ENCODE assay signal across 9 cellular contexts in genomic region chr2:121532347-121532766, GRCh38. TPM values are rescaled to one million over a fixed set of nuclear protein-coding genes. Genes with fewer than 3 reads are reported as not detected.
DNase-seq lines count a peak whose midpoint lies in the region; ATAC-seq and TF ChIP-seq lines count a peak whose summit lies in the region.
"Had no signal": no experiment of that assay in that cellular context is flagged by ENCODE, and none has a peak within 500 bp of the region (broad histone marks: within the 10 kb centered on the region; RNA-seq: fewer than 3 reads in every experiment).

No MANE protein-coding gene starts in this region.

- 72 to 74% methylated on average over 4 of the region's 4 CpGs for WGBS in sigmoid colon, 2 donors

- TF ChIP-seq POLR2A in sigmoid colon (IDR thresholded peaks at IDR 0.05), result no peak

- H3K36me3 Mint-ChIP-seq in chondrocyte (ENCODE audit: low read depth), result no peaks in the 10 kb centered on the region

- TF ChIP-seq CTCF in chondrocyte (IDR thresholded peaks at IDR 0.05) (no peak), sigmoid colon (IDR thresholded peaks at IDR 0.05) (no peak)

- no peaks in the 10 kb centered on the region for H3K36me3 ChIP-seq in sigmoid colon

- H3K9me3 ChIP-seq in sigmoid colon, result no peaks in the 10 kb centered on the region

- TF ChIP-seq EP300 in sigmoid colon (IDR thresholded peaks at IDR 0.05), result no peak

- intact Hi-C loops in sigmoid colon (cut with DNase I), result loop anchor here (5.0 to 10.0 kb wide), 2 partner anchors 128 to 225 kb away; partner anchors contain the start of gene TSN

- H3K4me1 Mint-ChIP-seq in chondrocyte (ENCODE audit: low read depth), result peaks cover 57% of the 10 kb centered on the region

- H3K27me3 ChIP-seq in sigmoid colon, result no peaks in the 10 kb centered on the region

- H3K27ac ChIP-seq in sigmoid colon, result peak overlapping the region in 3 of 4 donors; percentile 94 to 96 (median 94)

- no peak overlapping the region for H3K4me3 Mint-ChIP-seq in chondrocyte (ENCODE audit: unreplicated experiment)

- DNase-seq in SIG-M5 treated with dmso at 0.1 percent for 504 hours (lab: John Stamatoyannopoulos, UW; ENCODE audit: unreplicated experiment) (peak; percentile 15), SIG-M5 (lab: John Stamatoyannopoulos, UW) (no peak), NCI-H82 (lab: John Stamatoyannopoulos, UW) (peak; percentile 74), chondrocyte (ENCODE audit: low spot score) (no peak), sigmoid colon (no peak), NCI-H226 (no peak)
- DNase-seq: activated gamma-delta T cell treated with Interleukin-2 at 50 U/mL for 16 hours had no signal

- ATAC-seq in HG02678 (IDR thresholded peaks at IDR 0.05; ENCODE audit: unreplicated experiment) (no peak), HG02852 (IDR thresholded peaks at IDR 0.05; ENCODE audit: unreplicated experiment) (no peak)

- no peaks in the 10 kb centered on the region for H3K9me3 Mint-ChIP-seq in chondrocyte (ENCODE audit: low read depth)

- no peak overlapping the region for H3K4me3 ChIP-seq in sigmoid colon

- peak overlapping the region; percentile 49 for H3K27ac Mint-ChIP-seq in chondrocyte (ENCODE audit: unreplicated experiment)

- H3K27me3 Mint-ChIP-seq in chondrocyte (ENCODE audit: low read depth), result no peaks in the 10 kb centered on the region

- peaks cover 0 to 53% (median 37%) of the 10 kb centered on the region in 4 donors for H3K4me1 ChIP-seq in sigmoid colon

RNA-seq across cellular contexts. Expression of gene RNU4ATAC, which starts 1.7 kb away (rescaled TPM):
- not detected in 3 replicates for total RNA-seq in chondrocyte
- not detected for total RNA-seq in sigmoid colon
- polyA plus RNA-seq in sigmoid colon, result not detected

Comparison
In these comparisons a context has a peak if more than half of its experiments do, and no peak if none do; other contexts are left out.
1. DNase-seq: peak in SIG-M5 treated with dmso at 0.1 percent for 504 hours (single experiment) and NCI-H82 (single experiment); none in SIG-M5 (single experiment), chondrocyte (single experiment), sigmoid colon (single experiment) and NCI-H226 (single experiment).